ENCODE assay signal across 14 cellular contexts in genomic region chr6:11272491-11273192, GRCh38. TPM values are rescaled to one million over a fixed set of nuclear protein-coding genes. Genes with fewer than 3 reads are reported as not detected.
A peak's percentile ranks its signal among the peaks of the same experiment; 100 is the strongest.
DNase-seq lines count a peak whose midpoint lies in the region; ATAC-seq and TF ChIP-seq lines count a peak whose summit lies in the region.
"Had no signal": no experiment of that assay in that cellular context is flagged by ENCODE, and none has a peak within 500 bp of the region (broad histone marks: within the 10 kb centered on the region; RNA-seq: fewer than 3 reads in every experiment).

No MANE protein-coding gene starts in this region.

- peak overlapping the region; percentile 45 to 80 (median 56) for H3K27ac Mint-ChIP-seq in nephron
- no peak overlapping the region for H3K27ac Mint-ChIP-seq in Caco-2 (ENCODE audit: unreplicated experiment)
- H3K27ac Mint-ChIP-seq in CD8-positive, alpha-beta T cell, result no peak overlapping the region
- H3K27ac Mint-ChIP-seq: activated CD4-positive, alpha-beta T cell treated with anti-CD3 and anti-CD28 coated beads for 36 hours; activated naive CD8-positive, alpha-beta T cell treated with anti-CD3 and anti-CD28 coated beads, Interleukin-2, amount 50 U/mL, for 24 hours; IgD-negative memory B cell had no signal

- no peak for TF ChIP-seq CTCF in colonic mucosa (IDR thresholded peaks at IDR 0.05)
- TF ChIP-seq CTCF in nephron (IDR thresholded peaks at IDR 0.05; ENCODE audit: unreplicated experiment in 3 of 3), result no peak
- no peak for TF ChIP-seq CTCF in Caco-2 (IDR thresholded peaks at IDR 0.05; ENCODE audit: insufficient read depth in 1 of 2, low read depth in 1 of 2, low read length in 1 of 2, severe bottlenecking in 1 of 2, unreplicated experiment in 1 of 2)
- TF ChIP-seq CTCF in CD8-positive, alpha-beta T cell (IDR thresholded peaks at IDR 0.05), result no peak

- H3K4me1 ChIP-seq in colonic mucosa (peaks cover 5% of the 10 kb centered on the region), Caco-2 (peaks cover 50% of the 10 kb centered on the region)
- peaks cover 19% of the 10 kb centered on the region for H3K4me1 ChIP-seq in CD8-positive, alpha-beta T cell (ENCODE audit: insufficient read depth, low read length)

- H3K36me3 Mint-ChIP-seq in nephron (ENCODE audit: low read depth) (no peaks in the 10 kb centered on the region), Caco-2 (ENCODE audit: insufficient read depth, unreplicated experiment) (no peaks in the 10 kb centered on the region)
- peaks cover 29% of the 10 kb centered on the region for H3K36me3 Mint-ChIP-seq in CD8-positive, alpha-beta T cell

- H3K27me3 Mint-ChIP-seq in nephron (ENCODE audit: low read depth) (peaks cover 3% of the 10 kb centered on the region), Caco-2 (ENCODE audit: insufficient read depth, unreplicated experiment) (no peaks in the 10 kb centered on the region)
- H3K27me3 Mint-ChIP-seq in CD8-positive, alpha-beta T cell (ENCODE audit: low read depth), result no peaks in the 10 kb centered on the region
- H3K27me3 Mint-ChIP-seq: activated CD4-positive, alpha-beta T cell treated with anti-CD3 and anti-CD28 coated beads for 36 hours; activated naive CD8-positive, alpha-beta T cell treated with anti-CD3 and anti-CD28 coated beads, Interleukin-2, amount 50 U/mL, for 24 hours; IgD-negative memory B cell; naive B cell had no signal

- H3K4me1 Mint-ChIP-seq in nephron (peaks cover 44% of the 10 kb centered on the region), Caco-2 (ENCODE audit: low read depth, unreplicated experiment) (peaks cover 39% of the 10 kb centered on the region)
- peaks cover 26% of the 10 kb centered on the region for H3K4me1 Mint-ChIP-seq in CD8-positive, alpha-beta T cell (ENCODE audit: low read depth)

- intact Hi-C loops in colonic mucosa (cut with DNase I), result no loop called here
- intact Hi-C loops in Caco-2 (cut with micrococcal nuclease; ENCODE audit: unreplicated experiment), result loop anchor here (5.0 kb wide), 1 partner anchor 175 kb away; no protein-coding TSS in a partner anchor
- intact Hi-C loops in CD8-positive, alpha-beta T cell (cut with DNase I, micrococcal nuclease), result no loop called here

- H3K27ac ChIP-seq in colonic mucosa, result peak overlapping the region; percentile 81
- H3K27ac ChIP-seq in CD8-positive, alpha-beta T cell (ENCODE audit: low read depth, low read length), result no peak overlapping the region

- no peaks in the 10 kb centered on the region for H3K27me3 ChIP-seq in colonic mucosa
- no peaks in the 10 kb centered on the region; the same call in 1 of the 2 replicates for H3K27me3 ChIP-seq in Caco-2 (replicated peaks; ENCODE audit: control insufficient read depth, insufficient read depth, low read length)
- no peaks in the 10 kb centered on the region for H3K27me3 ChIP-seq in CD8-positive, alpha-beta T cell (ENCODE audit: insufficient read depth, low read length)

- H3K4me3 ChIP-seq in colonic mucosa, result no peak overlapping the region
- H3K4me3 ChIP-seq in Caco-2 (ENCODE audit: low read depth, low read length), result no peak overlapping the region
- H3K4me3 ChIP-seq in CD8-positive, alpha-beta T cell (ENCODE audit: low read depth, low read length), result no peak overlapping the region

- POLR2A ChIA-PET in Caco-2 (lab: Charles Lee), result no interaction called here
- POLR2A ChIA-PET in CD8-positive, alpha-beta T cell (lab: Charles Lee), result no interaction called here

- H3K9me3 ChIP-seq in colonic mucosa (no peaks in the 10 kb centered on the region), Caco-2 (no peaks in the 10 kb centered on the region)
- H3K9me3 ChIP-seq in CD8-positive, alpha-beta T cell (ENCODE audit: low read length), result no peaks in the 10 kb centered on the region

- no peaks in the 10 kb centered on the region for H3K36me3 ChIP-seq in colonic mucosa
- H3K36me3 ChIP-seq in Caco-2 (ENCODE audit: control insufficient read depth, insufficient read depth, low read length), result no peaks in the 10 kb centered on the region
- H3K36me3 ChIP-seq in CD8-positive, alpha-beta T cell (ENCODE audit: insufficient read depth, low read length), result no peaks in the 10 kb centered on the region

- BruUV-seq in Caco-2 (replicated peaks; lab: Mats Ljungman, UMichigan), result no TSS peak

- no peaks in the 10 kb centered on the region for H3K9me3 Mint-ChIP-seq in nephron
- H3K9me3 Mint-ChIP-seq in Caco-2 (ENCODE audit: unreplicated experiment), result no peaks in the 10 kb centered on the region
- no peaks in the 10 kb centered on the region for H3K9me3 Mint-ChIP-seq in CD8-positive, alpha-beta T cell
- H3K9me3 Mint-ChIP-seq: activated naive CD8-positive, alpha-beta T cell treated with anti-CD3 and anti-CD28 coated beads, Interleukin-2, amount 50 U/mL, for 24 hours; IgD-negative memory B cell; naive B cell had no signal

- peak; percentile 9 for DNase-seq in COLO668 (lab: John Stamatoyannopoulos, UW; ENCODE audit: unreplicated experiment)
- peak; percentile 25 for DNase-seq in LoVo (ENCODE audit: low spot score)
- DNase-seq in colonic mucosa, result peak; percentile 46
- no peak for DNase-seq in Caco-2
- no peak for DNase-seq in anterior cingulate cortex (lab: John Stamatoyannopoulos, UW)
- DNase-seq in CD8-positive, alpha-beta T cell, result no peak
- DNase-seq: activated CD4-positive, alpha-beta T cell treated with anti-CD3 and anti-CD28 coated beads for 36 hours; activated naive CD8-positive, alpha-beta T cell treated with anti-CD3 and anti-CD28 coated beads, Interleukin-2, amount 50 U/mL, for 24 hours; glutamatergic neuron; naive B cell; NCI-H1436 had no signal

- H3K4me3 Mint-ChIP-seq in nephron, result no peak overlapping the region
- no peak overlapping the region for H3K4me3 Mint-ChIP-seq in Caco-2 (ENCODE audit: unreplicated experiment)
- H3K4me3 Mint-ChIP-seq in CD8-positive, alpha-beta T cell, result no peak overlapping the region
- H3K4me3 Mint-ChIP-seq: activated CD4-positive, alpha-beta T cell treated with anti-CD3 and anti-CD28 coated beads for 36 hours; activated naive CD8-positive, alpha-beta T cell treated with anti-CD3 and anti-CD28 coated beads, Interleukin-2, amount 50 U/mL, for 24 hours had no signal

- CTCF ChIA-PET in Caco-2 (lab: Charles Lee), result no interaction called here
- CTCF ChIA-PET in CD8-positive, alpha-beta T cell (lab: Charles Lee), result no interaction called here

- no peak for ATAC-seq in CD8-positive, alpha-beta T cell
- ATAC-seq in GM21515 (IDR thresholded peaks at IDR 0.05; ENCODE audit: unreplicated experiment), result no peak
- ATAC-seq: activated CD4-positive, alpha-beta T cell treated with anti-CD3 and anti-CD28 coated beads for 36 hours; activated naive CD8-positive, alpha-beta T cell treated with anti-CD3 and anti-CD28 coated beads, Interleukin-2, amount 50 U/mL, for 24 hours had no signal

- peak overlapping the region; percentile 41 to 89 for H3K9ac ChIP-seq in colonic mucosa (ENCODE audit: low read depth in 2 of 2, low read length in 2 of 2)

RNA-seq across cellular contexts. Expression of gene NEDD9, which starts 40.2 kb away (rescaled TPM):
- total RNA-seq in colonic mucosa (10 to 100 TPM; 43.4 to 73.1 TPM), Caco-2 (2022) (33.2 and 36.2 TPM in 2 replicates)
- 10 to 100 TPM; 41.2 to 44.2 TPM for total RNA-seq in CD8-positive, alpha-beta T cell

Comparison
In these comparisons a context has a peak if more than half of its experiments do, and no peak if none do; other contexts are left out.
1. DNase-seq: peak in COLO668 (single experiment), LoVo (single experiment) and colonic mucosa (single experiment); none in Caco-2 (0 of 2), anterior cingulate cortex (0 of 58) and CD8-positive, alpha-beta T cell (0 of 7).
2. H3K27ac Mint-ChIP-seq: peak in nephron (3 of 3); none in Caco-2 (single experiment) and CD8-positive, alpha-beta T cell (single experiment).